10 cellular contexts compared by ENCODE assay signal in the genomic region with DNA sequence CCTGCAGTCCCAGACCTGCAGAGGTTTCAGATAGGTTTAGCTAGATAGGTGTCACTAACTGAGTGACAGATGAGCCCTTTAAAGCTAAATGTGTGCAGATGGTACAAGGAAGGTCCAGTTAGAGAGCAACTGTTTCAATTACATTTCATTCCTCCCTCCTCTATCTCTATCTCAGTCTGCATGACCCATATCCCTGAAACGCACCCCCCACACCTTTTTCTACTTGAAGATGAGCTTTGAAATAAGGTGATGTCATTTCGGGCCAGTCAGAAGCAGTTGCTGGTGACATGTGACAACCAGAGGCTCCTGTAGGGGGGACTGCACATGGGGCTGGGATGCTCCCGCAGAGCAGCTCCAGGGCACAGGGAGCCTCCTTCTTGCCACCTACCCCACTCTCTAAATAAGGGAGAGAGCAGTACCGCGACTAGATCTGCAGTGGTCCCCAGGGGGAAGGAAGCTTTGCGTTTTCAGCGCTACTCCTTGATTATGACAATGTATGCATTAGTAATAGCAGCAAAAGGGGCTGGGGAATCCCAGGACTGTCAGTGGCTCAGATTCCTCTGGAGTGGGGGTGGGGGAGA. TPM values are rescaled to one million over a fixed set of nuclear protein-coding genes. Genes with fewer than 3 reads are reported as not detected.
A peak's percentile ranks its signal among the peaks of the same experiment; 100 is the strongest.
DNase-seq lines count a peak whose midpoint lies in the region; TF ChIP-seq lines count a peak whose summit lies in the region.
"Had no signal": no experiment of that assay in that cellular context is flagged by ENCODE, and none has a peak within 500 bp of the region (broad histone marks: within the 10 kb centered on the region; RNA-seq: fewer than 3 reads in every experiment).

No MANE protein-coding gene starts in this region.

- no peak overlapping the region for H4K12ac ChIP-seq in trophoblast cell (ENCODE audit: low read depth, low read length)

- intact Hi-C loops in Calu3 (cut with micrococcal nuclease; ENCODE audit: unreplicated experiment): loop anchor here (10.0 kb wide), 1 partner anchor 135 kb away; a partner anchor contains a TSS

- no peak overlapping the region for H3K23ac ChIP-seq in trophoblast cell (ENCODE audit: low read length)

- H2AFZ ChIP-seq in trophoblast cell (ENCODE audit: insufficient read depth, low read length, poor library complexity): no peak overlapping the region
- H2AFZ ChIP-seq in smooth muscle cell (ENCODE audit: low read depth): no peak overlapping the region

- H3K18ac ChIP-seq in trophoblast cell (ENCODE audit: low read length): no peak overlapping the region

- H3K27ac Mint-ChIP-seq in Calu3 (ENCODE audit: unreplicated experiment): no peak overlapping the region

- no peak overlapping the region for H2AK5ac ChIP-seq in trophoblast cell (ENCODE audit: low read length)

- CTCF ChIA-PET in Calu3 (lab: Charles Lee): interaction anchor here (0.6 to 0.7 kb wide), 2 partner anchors 9 to 74 kb away, joined by 3 to 8 read pairs; a partner anchor contains a TSS

- H3K4me3 Mint-ChIP-seq in Calu3 (ENCODE audit: low read depth, unreplicated experiment): peak overlapping the region; percentile 79

- H3F3A ChIP-seq in smooth muscle cell (ENCODE audit: low read depth): peaks cover 2% of the 10 kb centered on the region

- H3K27ac ChIP-seq in Peyer's patch (peak overlapping the region; percentile 54 to 92 (median 88)), trophoblast cell (ENCODE audit: low read depth, low read length) (no peak overlapping the region), smooth muscle cell (ENCODE audit: low read depth) (no peak overlapping the region)

- H3K9ac ChIP-seq in trophoblast cell (ENCODE audit: low read length) (no peak overlapping the region), smooth muscle cell (ENCODE audit: low read depth) (no peak overlapping the region)

- no TSS peak for BruUV-seq in Calu3 (replicated peaks; lab: Mats Ljungman, UMichigan)

- no peak overlapping the region for H4K8ac ChIP-seq in trophoblast cell (ENCODE audit: low read depth, low read length)

- no peak overlapping the region for H3K4ac ChIP-seq in trophoblast cell (ENCODE audit: low read depth, low read length)

- DNase-seq in Calu3 (no peak), Peyer's patch (no peak), trophoblast cell (no peak), HuH-7 (ENCODE audit: low spot score) (no peak), HAP-1 (ENCODE audit: low spot score in 2 of 2) (no peak), smooth muscle cell (lab: John Stamatoyannopoulos, UW; ENCODE audit: unreplicated experiment) (no peak), AG08396 (ENCODE audit: low spot score) (no peak)
- peak; percentile 30 for DNase-seq in effector CD4-positive, alpha-beta T cell

- no peak overlapping the region for H3K14ac ChIP-seq in trophoblast cell (ENCODE audit: low read length)

- TF ChIP-seq CTCF in Calu3 (IDR thresholded peaks at IDR 0.05; ENCODE audit: unreplicated experiment) (no peak), Peyer's patch (IDR thresholded peaks at IDR 0.05) (no peak), smooth muscle cell (IDR thresholded peaks at IDR 0.05; ENCODE audit: borderline replicate concordance, insufficient read depth, poor library complexity, severe bottlenecking) (no peak)

- peaks cover 4% of the 10 kb centered on the region for H3K79me1 ChIP-seq in trophoblast cell (ENCODE audit: low read length)

- no peak for TF ChIP-seq POLR2A in Peyer's patch (IDR thresholded peaks at IDR 0.05)

- H3K4me3 ChIP-seq in Peyer's patch (peak overlapping the region in 2 of 4 donors; percentile 53 to 59), trophoblast cell (ENCODE audit: low read depth, low read length) (peak overlapping the region; percentile 31), HAP-1 (no peak overlapping the region), smooth muscle cell (no peak overlapping the region)

- no peaks in the 10 kb centered on the region for H3K27me3 ChIP-seq in Peyer's patch
- H3K27me3 ChIP-seq in trophoblast cell (ENCODE audit: insufficient read depth, low read length): no peaks in the 10 kb centered on the region
- no peaks in the 10 kb centered on the region for H3K27me3 ChIP-seq in HAP-1 (ENCODE audit: low read depth)
- H3K27me3 ChIP-seq in smooth muscle cell (ENCODE audit: low read depth): no peaks in the 10 kb centered on the region

- H3K9me3 ChIP-seq in Peyer's patch (no peaks in the 10 kb centered on the region), trophoblast cell (ENCODE audit: insufficient read depth, low read depth, low read length) (no peaks in the 10 kb centered on the region), HAP-1 (no peaks in the 10 kb centered on the region), smooth muscle cell (replicated peaks; ENCODE audit: low read depth) (no peaks in the 10 kb centered on the region)

- H3K27me3 Mint-ChIP-seq in Calu3 (ENCODE audit: unreplicated experiment): peaks cover 98% of the 10 kb centered on the region

- peaks cover 39% of the 10 kb centered on the region for H3K4me1 Mint-ChIP-seq in Calu3 (ENCODE audit: low read depth, unreplicated experiment)

- H4K20me1 ChIP-seq in smooth muscle cell (ENCODE audit: low read depth): peaks cover 39% of the 10 kb centered on the region

- H2BK5ac ChIP-seq in trophoblast cell (ENCODE audit: low read depth, low read length, poor library complexity): no peak overlapping the region

- H3K9me3 Mint-ChIP-seq in Calu3 (ENCODE audit: low read depth, unreplicated experiment): no peaks in the 10 kb centered on the region

- H3K4me1 ChIP-seq in Peyer's patch (peaks cover 6 to 29% (median 24%) of the 10 kb centered on the region in 4 donors), trophoblast cell (ENCODE audit: control insufficient read depth in 1 of 2, insufficient read depth in 2 of 2, low read length in 2 of 2) (peaks cover 5 to 17% of the 10 kb centered on the region in 2 experiments), HAP-1 (peaks cover 6% of the 10 kb centered on the region), smooth muscle cell (ENCODE audit: low read depth) (peaks cover 22% of the 10 kb centered on the region)

- H3K36me3 ChIP-seq in Peyer's patch: peaks cover 0 to 27% (median 0%) of the 10 kb centered on the region in 3 donors
- peaks cover 11 to 19% of the 10 kb centered on the region in 2 experiments for H3K36me3 ChIP-seq in trophoblast cell (ENCODE audit: control insufficient read depth in 1 of 2, insufficient read depth in 2 of 2, low read length in 2 of 2)
- H3K36me3 ChIP-seq in HAP-1 (replicated peaks): peaks cover 39% of the 10 kb centered on the region
- H3K36me3 ChIP-seq in smooth muscle cell (ENCODE audit: low read depth): no peaks in the 10 kb centered on the region

- no CpG with 5 or more reads among the region's 7 CpGs for WGBS in trophoblast cell (ENCODE audit: extremely low coverage, insufficient coverage, insufficient read length)
- WGBS in smooth muscle cell (ENCODE audit: low lambda C conversion rate): 89% methylated on average over 7 of the region's 7 CpGs

- no peak overlapping the region for H4K91ac ChIP-seq in trophoblast cell (ENCODE audit: low read depth, low read length)

- peaks cover 25% of the 10 kb centered on the region for H3K36me3 Mint-ChIP-seq in Calu3 (ENCODE audit: insufficient read depth, unreplicated experiment)

- H3K4me2 ChIP-seq in trophoblast cell (ENCODE audit: low read length) (no peak overlapping the region), smooth muscle cell (no peak overlapping the region)

- H3K79me2 ChIP-seq in trophoblast cell (ENCODE audit: control insufficient read depth, insufficient read depth, low read length, poor library complexity): no peaks in the 10 kb centered on the region
- peaks cover 7% of the 10 kb centered on the region for H3K79me2 ChIP-seq in smooth muscle cell (ENCODE audit: low read depth)

- no peak overlapping the region for H2BK120ac ChIP-seq in trophoblast cell (ENCODE audit: insufficient read depth, low read length, poor library complexity)

- H2BK12ac ChIP-seq in trophoblast cell (ENCODE audit: low read length): no peak overlapping the region

- in situ Hi-C loops in HAP-1 (cut with MboI; ENCODE audit: low sequenced_read_pairs): loop anchor here (5.0 to 10.0 kb wide), 2 partner anchors 52 to 145 kb away; no protein-coding TSS in a partner anchor

RNA-seq across cellular contexts. Expression of a gene that starts 4.3 kb away (rescaled TPM):
- total RNA-seq in Calu3 (2022) (9.1 and 9.9 TPM in 2 replicates), Peyer's patch (10 to 100 TPM; 18.6 to 56.9 (median 31.8) TPM), smooth muscle cell (49.1 and 57.6 TPM in 2 replicates)
- polyA plus RNA-seq in trophoblast cell (2013): 9.5 and 9.6 TPM in 2 replicates
- 19.6 and 20.7 TPM in 2 replicates for polyA plus RNA-seq in smooth muscle cell

RNA-seq across cellular contexts. Expression of a gene that starts 8.7 kb away (rescaled TPM):
- total RNA-seq in Calu3 (2022) (not detected in 2 replicates), Peyer's patch (under 1 TPM in 1 of 4 donors, not detected in 3; 0.85 TPM), smooth muscle cell (not detected in 2 replicates)
- not detected in 2 replicates for polyA plus RNA-seq in trophoblast cell (2013)
- polyA plus RNA-seq in smooth muscle cell: 0.14 TPM in 1 of 2 replicates, not detected in the other
- total RNA-seq: NCI-H460, renal cortical epithelial cell had no signal

RNA-seq across cellular contexts. Expression of a gene that starts 57.2 kb away (rescaled TPM):
- total RNA-seq in Calu3 (2022) (112 and 129 TPM in 2 replicates), Peyer's patch (100 to 1,000 TPM in 1 of 4 donors, 10 to 100 TPM in 3; 71.8 to 125 (median 75.6) TPM), smooth muscle cell (57.8 and 73.7 TPM in 2 replicates)
- 65.1 and 69.2 TPM in 2 replicates for polyA plus RNA-seq in trophoblast cell (2013)
- 89.7 and 91.6 TPM in 2 replicates for polyA plus RNA-seq in smooth muscle cell

Comparison
In these comparisons a context has a peak if more than half of its experiments do, and no peak if none do; other contexts are left out.
1. H3K27ac ChIP-seq: peak in Peyer's patch (4 of 4); none in trophoblast cell (single experiment) and smooth muscle cell (single experiment).